8 cellular contexts compared by ENCODE assay signal in the genomic region with DNA sequence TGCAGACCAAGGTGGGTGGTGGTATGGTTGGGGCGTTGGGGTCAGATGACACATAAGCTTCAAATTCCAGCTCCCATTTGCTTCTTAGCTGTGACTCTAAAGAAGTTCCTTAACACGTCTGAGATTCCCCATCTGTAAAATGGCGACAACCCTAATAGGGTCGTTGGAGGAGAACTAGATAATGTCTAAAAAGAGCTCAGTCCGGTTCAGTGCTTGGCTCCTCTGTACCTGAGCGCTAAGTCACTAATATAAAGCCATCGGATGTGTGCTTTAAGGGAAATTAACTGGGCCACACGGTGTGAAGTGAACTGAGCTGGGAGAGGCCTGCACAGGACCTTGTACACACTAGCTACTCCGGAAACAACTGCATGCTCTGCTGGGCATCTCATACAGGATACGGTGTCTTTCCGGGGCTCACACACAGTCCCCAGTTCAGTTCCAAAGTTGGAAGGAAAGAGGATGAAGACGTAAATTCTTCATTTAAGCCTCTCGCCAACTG. TPM values are rescaled to one million over a fixed set of nuclear protein-coding genes. Genes with fewer than 3 reads are reported as not detected.
DNase-seq lines count a peak whose midpoint lies in the region; ATAC-seq and TF ChIP-seq lines count a peak whose summit lies in the region.

No MANE protein-coding gene starts in this region.

- POLR2A ChIA-PET in activated CD8-positive, alpha-beta T cell treated with anti-CD3 and anti-CD28 coated beads, Interleukin-2, amount 10 ng/mL, durations not matched to agents 7 days and 5 days (lab: Charles Lee), result interaction anchor here (0.6 to 1.1 kb wide), 7 partner anchors 10 to 51 kb away, joined by 3 to 5 read pairs (median 3); no protein-coding TSS in a partner anchor

- no peaks in the 10 kb centered on the region for H3K27me3 ChIP-seq in left lung
- no peaks in the 10 kb centered on the region for H3K27me3 ChIP-seq in tibial artery

- H3K9me3 ChIP-seq in left lung (no peaks in the 10 kb centered on the region), tibial artery (no peaks in the 10 kb centered on the region)

- H3K36me3 Mint-ChIP-seq in activated CD8-positive, alpha-beta T cell treated with anti-CD3 and anti-CD28 coated beads, Interleukin-2, amount 10 ng/mL, durations not matched to agents 7 days and 5 days (ENCODE audit: low read depth), result peaks cover 34% of the 10 kb centered on the region

- CTCF ChIA-PET in activated CD8-positive, alpha-beta T cell treated with anti-CD3 and anti-CD28 coated beads, Interleukin-2, amount 10 ng/mL, durations not matched to agents 7 days and 5 days (lab: Charles Lee), result interaction anchor here (0.6 to 9.6 kb wide), 14 partner anchors 9 to 1503 kb away, joined by 3 to 171 read pairs (median 5); a partner anchor contains a TSS

- TF ChIP-seq CTCF in left lung (IDR thresholded peaks at IDR 0.05) (no peak), tibial artery (IDR thresholded peaks at IDR 0.05) (no peak)

- H3K4me1 ChIP-seq in left lung (peaks cover 14 to 25% of the 10 kb centered on the region in 2 donors), tibial artery (peaks cover 0 to 33% (median 23%) of the 10 kb centered on the region in 4 donors)

- H3K4me3 Mint-ChIP-seq in activated CD8-positive, alpha-beta T cell treated with anti-CD3 and anti-CD28 coated beads, Interleukin-2, amount 10 ng/mL, durations not matched to agents 7 days and 5 days, result peak overlapping the region; percentile 90

- H3K4me3 ChIP-seq in left lung (peak overlapping the region; percentile 94 to 97), tibial artery (peak overlapping the region; percentile 86 to 93)

- peaks cover 45% of the 10 kb centered on the region for H3K4me1 Mint-ChIP-seq in activated CD8-positive, alpha-beta T cell treated with anti-CD3 and anti-CD28 coated beads, Interleukin-2, amount 10 ng/mL, durations not matched to agents 7 days and 5 days (ENCODE audit: low read depth)

- no peak for DNase-seq in activated CD8-positive, alpha-beta T cell treated with anti-CD3 and anti-CD28 coated beads, Interleukin-2, amount 10 ng/mL, durations not matched to agents 7 days and 5 days
- DNase-seq in left lung (no peak), tibial artery (no peak), occipital lobe (lab: John Stamatoyannopoulos, UW) (no peak), DMS153 (lab: John Stamatoyannopoulos, UW) (no peak), NCI-H1105 treated with DMSO at 0.1 percent for 48 hours (lab: John Stamatoyannopoulos, UW) (no peak)

- ATAC-seq in GM19438 (IDR thresholded peaks at IDR 0.05; ENCODE audit: low read depth, unreplicated experiment) (peak; percentile 58), HG03097 (IDR thresholded peaks at IDR 0.05; ENCODE audit: low FRiP score, unreplicated experiment) (peak; percentile 17), left lung (peak; percentile 2)
- peak; percentile 16 for ATAC-seq in activated CD8-positive, alpha-beta T cell treated with anti-CD3 and anti-CD28 coated beads, Interleukin-2, amount 10 ng/mL, durations not matched to agents 7 days and 5 days

- H3K27ac ChIP-seq in left lung, result peak overlapping the region; percentile 88 to 97
- H3K27ac ChIP-seq in tibial artery, result peak overlapping the region; percentile 92 to 94

- H3K36me3 ChIP-seq in left lung (peaks cover 0 to 28% of the 10 kb centered on the region in 2 donors), tibial artery (peaks cover 8 to 23% (median 11%) of the 10 kb centered on the region in 3 donors)

- peak overlapping the region; percentile 95 for H3K27ac Mint-ChIP-seq in activated CD8-positive, alpha-beta T cell treated with anti-CD3 and anti-CD28 coated beads, Interleukin-2, amount 10 ng/mL, durations not matched to agents 7 days and 5 days

- H3K9me3 Mint-ChIP-seq in activated CD8-positive, alpha-beta T cell treated with anti-CD3 and anti-CD28 coated beads, Interleukin-2, amount 10 ng/mL, durations not matched to agents 7 days and 5 days (ENCODE audit: insufficient read depth), result no peaks in the 10 kb centered on the region

- intact Hi-C loops in left lung (cut with DNase I) (loop anchor here in 1 of 2 donors (10.0 kb wide), 1 partner anchor 62 kb away; no protein-coding TSS in a partner anchor), tibial artery (cut with DNase I; ENCODE audit: low total_unique reads) (no loop called here)

- peaks cover 4% of the 10 kb centered on the region for H3K27me3 Mint-ChIP-seq in activated CD8-positive, alpha-beta T cell treated with anti-CD3 and anti-CD28 coated beads, Interleukin-2, amount 10 ng/mL, durations not matched to agents 7 days and 5 days (ENCODE audit: low read depth)

RNA-seq across cellular contexts. Expression of a gene that starts 0.5 kb away (rescaled TPM):
- 10 to 100 TPM; 23.8 to 27.3 TPM for total RNA-seq in activated CD8-positive, alpha-beta T cell treated with anti-CD3 and anti-CD28 coated beads, Interleukin-2, amount 10 ng/mL, durations not matched to agents 7 days and 5 days
- total RNA-seq in left lung (10 to 100 TPM; 20.6 to 23.2 TPM), occipital lobe (49.0 TPM)

RNA-seq across cellular contexts. Expression of a gene that starts 22.9 kb away (rescaled TPM):
- total RNA-seq in activated CD8-positive, alpha-beta T cell treated with anti-CD3 and anti-CD28 coated beads, Interleukin-2, amount 10 ng/mL, durations not matched to agents 7 days and 5 days, result 1 to 10 TPM; 2.2 to 2.4 TPM
- total RNA-seq in left lung (10 to 100 TPM; 48.1 to 58.4 TPM), occipital lobe (3.4 TPM)

RNA-seq across cellular contexts. Expression of a gene that starts 35.3 kb away (rescaled TPM):
- total RNA-seq in activated CD8-positive, alpha-beta T cell treated with anti-CD3 and anti-CD28 coated beads, Interleukin-2, amount 10 ng/mL, durations not matched to agents 7 days and 5 days, result under 1 TPM; 0.24 to 0.42 TPM
- total RNA-seq in left lung (1 to 10 TPM in 1 of 2 donors, under 1 TPM in 1; 0.24 to 1.9 TPM), occipital lobe (0.62 TPM)

RNA-seq across cellular contexts. Expression of a gene that starts 49.4 kb away (rescaled TPM):
- total RNA-seq in activated CD8-positive, alpha-beta T cell treated with anti-CD3 and anti-CD28 coated beads, Interleukin-2, amount 10 ng/mL, durations not matched to agents 7 days and 5 days, result 1 to 10 TPM; 1.1 to 1.7 TPM
- total RNA-seq in left lung (10 to 100 TPM; 15.2 to 19.7 TPM), occipital lobe (1.1 TPM)

Comparison
In these comparisons a context has a peak if more than half of its experiments do, and no peak if none do; other contexts are left out.
1. ATAC-seq: peak in every context shown above with its lines; median percentile 58 in GM19438; 17 in HG03097; 16 in activated CD8-positive, alpha-beta T cell treated with anti-CD3 and anti-CD28 coated beads, Interleukin-2, amount 10 ng/mL, durations not matched to agents 7 days and 5 days; 2 in left lung.
2. RNA of a gene that starts 22.9 kb away (total RNA-seq): 48.1 to 58.4 TPM in left lung; 3.4 TPM in occipital lobe (single experiment) and 2.2 to 2.4 TPM in activated CD8-positive, alpha-beta T cell treated with anti-CD3 and anti-CD28 coated beads, Interleukin-2, amount 10 ng/mL, durations not matched to agents 7 days and 5 days; every median in the first group is over 10 times any median in the second.